Comparison of ENCODE assay signal across 9 cellular contexts in the genomic region with DNA sequence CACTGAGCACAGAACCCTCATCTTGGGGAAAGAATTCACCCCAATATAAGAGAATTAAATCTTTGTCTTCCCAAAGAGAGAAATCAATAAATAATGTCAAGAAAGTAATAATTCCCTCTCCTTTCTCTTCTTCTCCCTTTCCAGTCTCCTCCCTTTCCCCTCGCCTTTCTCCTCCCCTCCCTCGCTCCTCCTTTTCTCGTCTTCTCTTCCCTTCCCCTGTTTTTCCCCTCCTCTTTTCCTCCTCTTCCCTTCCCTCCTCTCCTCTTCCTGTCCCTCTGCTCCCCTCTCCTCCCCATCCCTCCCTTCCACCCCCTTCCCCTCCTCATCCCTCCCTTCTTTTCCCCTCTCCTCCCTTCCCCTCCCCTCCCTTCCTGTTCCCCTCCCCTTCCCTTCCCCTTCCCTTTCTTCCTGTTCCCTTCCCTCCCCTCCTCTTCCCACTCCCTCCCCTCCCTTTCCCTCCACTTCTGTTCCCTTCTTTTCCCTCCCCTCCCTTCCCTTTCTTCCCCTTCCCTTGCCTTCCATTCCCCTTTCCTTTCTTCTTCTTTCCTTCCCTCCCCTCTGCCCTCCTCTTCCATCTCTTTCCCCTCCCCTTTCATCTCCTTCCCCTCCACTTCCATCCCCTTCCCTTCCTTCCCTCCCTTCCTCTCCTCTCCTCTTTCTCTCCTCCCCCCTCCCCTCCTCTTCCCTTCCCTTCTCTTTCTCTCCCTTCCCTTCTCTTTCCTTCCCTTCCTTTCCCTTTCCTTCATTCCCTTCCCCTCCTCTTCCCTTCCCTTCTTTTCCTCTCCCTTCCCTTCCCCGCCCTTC.
"Had no signal": no experiment of that assay in that cellular context is flagged by ENCODE, and none has a peak within 500 bp of the region (broad histone marks: within the 10 kb centered on the region; RNA-seq: fewer than 3 reads in every experiment).

No MANE protein-coding gene starts in this region.

- H3K4me3 Mint-ChIP-seq: GM23338 had no signal

- H2AFZ ChIP-seq: GM23338 had no signal

- H3K4me3 ChIP-seq: GM23338, HAP-1, K562 had no signal

- H3K4me1 ChIP-seq: HAP-1 had no signal

- H3K4me2 ChIP-seq: GM23338 had no signal

- DNase-seq: IMR-90, KG1 had no signal

- ATAC-seq: GM23338, HCT116, K562 had no signal

- FAIRE-seq: H1, H54, K562 had no signal

- H3K36me3 ChIP-seq: HAP-1 had no signal

- H3K9me3 ChIP-seq: HAP-1 had no signal

- H3K27ac ChIP-seq: HL-60 had no signal

- H3K27ac Mint-ChIP-seq: GM23338 had no signal
